In the genomic region with DNA sequence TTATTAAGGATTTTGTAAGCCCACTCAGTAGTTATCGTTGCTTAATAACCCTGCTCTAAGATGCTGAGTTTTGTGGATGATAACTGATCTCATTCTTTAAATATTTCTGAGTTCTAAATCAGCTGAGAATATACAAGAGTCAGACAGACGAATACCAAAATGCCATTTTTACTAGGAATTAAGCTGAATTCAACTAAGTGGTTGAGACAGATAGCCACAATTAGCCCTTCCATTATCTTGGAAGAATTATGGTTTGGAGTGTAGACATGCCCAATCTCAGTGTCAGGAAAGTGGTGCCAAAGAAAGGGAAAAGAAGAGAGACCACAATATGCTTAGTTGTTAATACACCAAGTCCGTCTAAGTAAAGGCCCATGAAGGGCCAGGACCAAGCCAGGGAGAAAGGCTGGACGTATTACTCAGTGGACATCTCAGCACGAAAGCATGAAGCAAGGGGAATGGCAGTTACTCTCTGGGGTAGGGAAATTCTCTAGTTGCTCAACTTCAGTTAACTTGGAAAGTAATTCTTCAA, we compare ENCODE assay signal across 1 cellular context.
A peak's percentile ranks its signal among the peaks of the same experiment; 100 is the strongest.
TF ChIP-seq lines count a peak whose summit lies in the region.

No MANE protein-coding gene starts in this region.

TF ChIP-seq in IMR-90, 13 proteins besides CTCF, POLR2A, EP300 and RAD21:
- TF ChIP-seq FOS (IDR thresholded peaks at IDR 0.05; ENCODE audit: low read depth, low read length) = peak; percentile 34; the same call in 1 of the 2 replicates
- peak; percentile 21; the same call in 1 of the 2 replicates for TF ChIP-seq MAFK (IDR thresholded peaks at IDR 0.05; ENCODE audit: low read depth, low read length)
- no peak for TF ChIP-seq SMC3 (IDR thresholded peaks at IDR 0.05; ENCODE audit: low read depth, low read length)
- 0 out of 2 replicates have a peak, but pooled peaks have one; percentile 27 for TF ChIP-seq BHLHE40 (IDR thresholded peaks at IDR 0.05; ENCODE audit: low read depth, low read length)
- peak; percentile 98 for TF ChIP-seq CEBPB (IDR thresholded peaks at IDR 0.05; ENCODE audit: low read depth, low read length)
